Comparison of ENCODE assay signal across 8 cellular contexts in the genomic region with DNA sequence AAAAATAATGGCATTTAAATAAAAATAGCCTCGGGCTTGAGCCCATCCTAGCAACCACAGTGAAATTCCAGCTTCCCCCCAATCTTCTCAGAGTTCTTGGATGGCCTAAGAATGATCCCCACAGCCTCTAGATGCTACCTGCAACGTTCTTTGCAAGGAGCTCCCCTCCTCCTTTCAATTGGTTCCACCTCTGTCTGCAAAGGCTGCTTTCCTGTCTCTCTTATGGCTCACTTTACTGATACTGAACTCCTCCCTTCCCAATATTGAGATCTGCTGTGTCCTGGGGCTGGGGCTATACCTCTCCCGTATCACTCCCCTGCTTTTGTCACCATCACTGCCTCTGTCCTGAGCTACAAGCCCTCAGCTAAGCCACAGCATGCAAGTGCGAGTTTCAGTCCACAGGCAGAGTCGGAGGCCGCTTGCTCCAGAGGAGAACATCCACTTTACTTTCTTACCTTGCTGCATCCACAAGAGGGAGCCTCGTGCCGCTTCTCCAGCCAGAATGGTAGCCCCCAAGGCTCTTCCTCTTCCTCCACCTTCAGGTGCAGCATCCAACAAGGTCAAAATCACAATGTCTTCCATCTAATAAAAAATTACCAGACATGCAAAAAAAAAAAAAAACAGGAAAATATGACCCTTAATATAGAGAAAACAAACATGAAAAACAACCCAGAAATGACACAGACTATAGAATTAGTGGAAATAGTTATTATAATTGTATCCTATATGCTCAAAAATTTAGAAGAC. TPM values are rescaled to one million over a fixed set of nuclear protein-coding genes. Genes with fewer than 3 reads are reported as not detected.
DNase-seq lines count a peak whose midpoint lies in the region; ATAC-seq, FAIRE-seq and TF ChIP-seq lines count a peak whose summit lies in the region.

No MANE protein-coding gene starts in this region.

- H3K4me3 ChIP-seq in MG63 = no peak overlapping the region

- H3K4me3 Mint-ChIP-seq in T-cell (no peak overlapping the region), glutamatergic neuron (ENCODE audit: unreplicated experiment) (no peak overlapping the region)

- peak; percentile 40 for DNase-seq in NCI-H82 (lab: John Stamatoyannopoulos, UW)
- no peak for DNase-seq in NCI-H82 treated with DMSO at 0.1 percent for 48 hours (lab: John Stamatoyannopoulos, UW; ENCODE audit: unreplicated experiment)
- peak; percentile 19 for DNase-seq in HTR-8/SVneo (ENCODE audit: insufficient read length, low spot score)
- DNase-seq in T-cell = peak in 21 of 34 experiments; percentile 3 to 27 (median 12)
- DNase-seq in glutamatergic neuron = peak; percentile 53
- no peak for DNase-seq in MG63
- no peak for DNase-seq in pons (ENCODE audit: low spot score)

- peaks cover 25% of the 10 kb centered on the region for H3K36me3 Mint-ChIP-seq in T-cell
- H3K36me3 Mint-ChIP-seq in glutamatergic neuron (ENCODE audit: unreplicated experiment) = peaks cover 11% of the 10 kb centered on the region

- H3K9me3 ChIP-seq in MG63 = no peaks in the 10 kb centered on the region

- peak in 3 of 4 experiments; percentile 33 to 43 (median 37) for ATAC-seq in T-cell (replicated peaks in 1 of 4)
- no peak for ATAC-seq in HG02970 (IDR thresholded peaks at IDR 0.05; ENCODE audit: low FRiP score, unreplicated experiment)

- H3K36me3 ChIP-seq in MG63 = no peaks in the 10 kb centered on the region

- no peak overlapping the region for H3K27ac Mint-ChIP-seq in T-cell
- no peak overlapping the region for H3K27ac Mint-ChIP-seq in glutamatergic neuron (ENCODE audit: unreplicated experiment)

- H3K9me3 Mint-ChIP-seq in T-cell (peaks cover 7 to 10% (median 7%) of the 10 kb centered on the region in 3 donors), glutamatergic neuron (ENCODE audit: unreplicated experiment) (no peaks in the 10 kb centered on the region)

- peak; percentile 51 for TF ChIP-seq CTCF in glutamatergic neuron (IDR thresholded peaks at IDR 0.05; ENCODE audit: partially characterized antibody, unreplicated experiment)

- no peaks in the 10 kb centered on the region for H3K27me3 ChIP-seq in MG63

- no peak for FAIRE-seq in HTR-8/SVneo (lab: Jason Lieb, UNC)

- POLR2A ChIA-PET in T-cell (lab: Charles Lee) = no interaction called here

- H3K27me3 Mint-ChIP-seq in T-cell (peaks cover 3% of the 10 kb centered on the region in 2 donors), glutamatergic neuron (ENCODE audit: unreplicated experiment) (no peaks in the 10 kb centered on the region)

- CTCF ChIA-PET in T-cell (lab: Charles Lee) = interaction anchor here (0.8 to 1.1 kb wide), 4 partner anchors 36 to 366 kb away, joined by 3 to 4 read pairs (median 3); no protein-coding TSS in a partner anchor

- H3K4me1 Mint-ChIP-seq in T-cell = peaks cover 1 to 6% (median 5%) of the 10 kb centered on the region in 3 donors
- H3K4me1 Mint-ChIP-seq in glutamatergic neuron (ENCODE audit: low read depth, unreplicated experiment) = no peaks in the 10 kb centered on the region

RNA-seq across cellular contexts. Expression of a gene that starts 48.6 kb away (rescaled TPM):
- total RNA-seq in T-cell = 10 to 100 TPM in 3 of 5 donors, 1 to 10 TPM in 2; 1.4 to 22.7 (median 14.3) TPM
- 0.37 TPM for total RNA-seq in glutamatergic neuron (ENCODE audit: unreplicated experiment)
- total RNA-seq in MG63 (2014; rRNA removed; shearing (Covaris generic); ENCODE audit: low replicate concordance) = not detected in 2 replicates

Comparison
In these comparisons a context has a peak if more than half of its experiments do, and no peak if none do; other contexts are left out.
1. DNase-seq: peak in NCI-H82 (single experiment), HTR-8/SVneo (single experiment), T-cell (21 of 34) and glutamatergic neuron (single experiment); none in NCI-H82 treated with DMSO at 0.1 percent for 48 hours (single experiment), MG63 (single experiment) and pons (single experiment).